1 cellular context compared by ENCODE assay signal in genomic region chr17:246226-246625, GRCh38.
TF ChIP-seq lines count a peak whose summit lies in the region.

No MANE protein-coding gene starts in this region.

TF ChIP-seq in WTC11, 78 proteins besides CTCF, POLR2A, EP300 and RAD21 (continued from another document):
- TF ChIP-seq ESRRA (CRISPR knock-in tag; IDR thresholded peaks at IDR 0.05; ENCODE audit: borderline replicate concordance) = no peak
- no peak for TF ChIP-seq NR2C2 (CRISPR knock-in tag; IDR thresholded peaks at IDR 0.05)
- TF ChIP-seq SOX15 (CRISPR knock-in tag; IDR thresholded peaks at IDR 0.05) = no peak
